Comparison of ENCODE assay signal across 24 cellular contexts in genomic region chr5:169550227-169550626, GRCh38.
"Had no signal": no experiment of that assay in that cellular context is flagged by ENCODE, and none has a peak within 500 bp of the region (broad histone marks: within the 10 kb centered on the region; RNA-seq: fewer than 3 reads in every experiment).

No MANE protein-coding gene starts in this region.

- H3K27me3 ChIP-seq: MG63 had no signal

- H3K4me3 ChIP-seq: MG63, SJSA1, SK-N-MC had no signal

- H3K36me3 ChIP-seq: MG63, SJSA1 had no signal

- FAIRE-seq: RCC 7860 had no signal

- H3K27ac ChIP-seq: SJSA1, SK-N-MC had no signal

- DNase-seq: Karpas-422, KG1, MG63, NCI-H1092, NCI-H1105 treated with DMSO at 0.1 percent for 48 hours, NCI-H1417 treated with DMSO at 0.1 percent for 48 hours, NCI-H146, NCI-H1694 treated with DMSO at 0.1 percent for 48 hours, NCI-H1930, NCI-H2081, NCI-H2107, NCI-H226, NCI-H446, NCI-H510A, NCI-H524 treated with DMSO at 0.1 percent for 48 hours, NCI-H69, NCI-H774, Right ventricle myocardium superior, RPMI8226, SIG-M5, T-helper 1 cell had no signal

- H3K9me3 ChIP-seq: MG63, SJSA1 had no signal
